Comparison of ENCODE assay signal across 16 cellular contexts in genomic region chr2:233058717-233059546, GRCh38. TPM values are rescaled to one million over a fixed set of nuclear protein-coding genes. Genes with fewer than 3 reads are reported as not detected.
DNase-seq lines count a peak whose midpoint lies in the region; ATAC-seq, FAIRE-seq and TF ChIP-seq lines count a peak whose summit lies in the region.
"Had no signal": no experiment of that assay in that cellular context is flagged by ENCODE, and none has a peak within 500 bp of the region (broad histone marks: within the 10 kb centered on the region; RNA-seq: fewer than 3 reads in every experiment).

No MANE protein-coding gene starts in this region.

- no peak for TF ChIP-seq CTCF in GM12878 (IDR thresholded peaks at IDR 0.05 in 2 of 3, conservative IDR thresholded peaks at IDR 0.05 in 1 of 3; ENCODE audit: control insufficient read depth in 2 of 3, extremely low read depth in 1 of 3, insufficient read depth in 1 of 3, low read depth in 3 of 3, low read length in 3 of 3)

- BruUV-seq in GM12878 (replicated peaks; lab: Mats Ljungman, UMichigan): no TSS peak

- TF ChIP-seq EP300 in GM12878 (IDR thresholded peaks at IDR 0.05; ENCODE audit: borderline replicate concordance in 1 of 2, control insufficient read depth in 1 of 2, low read depth in 2 of 2, low read length in 2 of 2): no peak

- DNase-seq in stimulated activated naive CD8-positive, alpha-beta T cell treated with anti-CD3 and anti-CD28 coated beads, Interleukin-15, Interleukin-2, amounts not matched to agents 100 U/mL and 50 U/mL, for 24 hours: no peak
- DNase-seq in GM12878 (ENCODE audit: low read depth, low spot score) (no peak), NCI-H1092 treated with DMSO at 0.1 percent for 48 hours (lab: John Stamatoyannopoulos, UW) (no peak), NOMO-1 treated with DMSO at 0.1 percent for 48 hours (lab: John Stamatoyannopoulos, UW; ENCODE audit: unreplicated experiment) (no peak), cerebellar nuclear complex (lab: John Stamatoyannopoulos, UW) (no peak), HK-2 (ENCODE audit: unreplicated experiment) (no peak)
- DNase-seq in naive thymus-derived CD8-positive, alpha-beta T cell: no peak
- DNase-seq: foreskin fibroblast, left colon, NCI-H2107, trophoblast cell had no signal

- no peaks in the 10 kb centered on the region for H3K9me3 Mint-ChIP-seq in stimulated activated naive CD8-positive, alpha-beta T cell treated with anti-CD3 and anti-CD28 coated beads, Interleukin-15, Interleukin-2, amounts not matched to agents 100 ng/mL and 50 ng/mL, for 24 hours
- no peaks in the 10 kb centered on the region for H3K9me3 Mint-ChIP-seq in naive thymus-derived CD8-positive, alpha-beta T cell

- H3K9me3 ChIP-seq in GM12878 (replicated peaks; ENCODE audit: control insufficient read depth, insufficient read depth, low read length): no peaks in the 10 kb centered on the region

- WGBS in GM12878 (ENCODE audit: insufficient coverage, insufficient replicate concordance, low lambda C conversion rate, missing lambda C conversion rate): 86% methylated on average over 24 of the region's 24 CpGs

- POLR2A ChIA-PET in GM12878 (lab: Charles Lee): interaction anchor here (3.1 to 9.6 kb wide), 3 partner anchors 12 to 43 kb away, joined by 23 to 271 read pairs (median 70); no protein-coding TSS in a partner anchor
- POLR2A ChIA-PET in naive thymus-derived CD8-positive, alpha-beta T cell (lab: Charles Lee): interaction anchor here (3.5 to 5.7 kb wide), 2 partner anchors 21 to 42 kb away, joined by 40 to 175 read pairs; no protein-coding TSS in a partner anchor

- CTCF ChIA-PET in GM12878 (lab: Yijun Ruan, JAX): interaction anchor here (0.5 to 6.2 kb wide), 15 partner anchors 12 to 452 kb away, joined by 3 to 68 read pairs (median 6); no protein-coding TSS in a partner anchor

- no peaks in the 10 kb centered on the region for H3K27me3 Mint-ChIP-seq in stimulated activated naive CD8-positive, alpha-beta T cell treated with anti-CD3 and anti-CD28 coated beads, Interleukin-15, Interleukin-2, amounts not matched to agents 100 ng/mL and 50 ng/mL, for 24 hours
- no peaks in the 10 kb centered on the region for H3K27me3 Mint-ChIP-seq in naive thymus-derived CD8-positive, alpha-beta T cell

- H3K4me1 Mint-ChIP-seq in stimulated activated naive CD8-positive, alpha-beta T cell treated with anti-CD3 and anti-CD28 coated beads, Interleukin-15, Interleukin-2, amounts not matched to agents 100 ng/mL and 50 ng/mL, for 24 hours (ENCODE audit: low read depth): peaks cover 43% of the 10 kb centered on the region
- H3K4me1 Mint-ChIP-seq in naive thymus-derived CD8-positive, alpha-beta T cell: peaks cover 31 to 45% (median 42%) of the 10 kb centered on the region in 4 donors

- no peak overlapping the region for H2AFZ ChIP-seq in GM12878 (ENCODE audit: control insufficient read depth, low read depth, low read length)

- TF ChIP-seq POLR2A in GM12878 (IDR thresholded peaks at IDR 0.05; ENCODE audit: low read depth, low read length): no peak

- TF ChIP-seq RAD21 in GM12878 (IDR thresholded peaks at IDR 0.05; ENCODE audit: insufficient read depth, low read depth, low read length): no peak

- H3K4me1 ChIP-seq in GM12878 (ENCODE audit: control insufficient read depth, insufficient read depth, low read length): peaks cover 24% of the 10 kb centered on the region

- H3K27me3 ChIP-seq in GM12878 (replicated peaks in 1 of 2; ENCODE audit: control insufficient read depth in 2 of 2, insufficient read depth in 2 of 2, low read length in 1 of 2): no peaks in the 10 kb centered on the region

- in situ Hi-C loops in GM12878 (cut with MboI): no loop called here

- RAD21 ChIA-PET in GM12878 (lab: Charles Lee; ENCODE audit: unreplicated experiment): interaction anchor here (1.3 to 13.5 kb wide), 6 partner anchors 22 to 299 kb away, joined by 4 to 361 read pairs (median 22); partner anchors contain the start of gene ATG16L1

- no peak for FAIRE-seq in GM12878 (lab: Jason Lieb, UNC)
- FAIRE-seq: colon, H54 had no signal

- peak overlapping the region; percentile 93 for H3K27ac ChIP-seq in GM12878 (ENCODE audit: control insufficient read depth, insufficient read depth)

- H3K9ac ChIP-seq in GM12878 (ENCODE audit: control insufficient read depth, insufficient read depth, low read length): peak overlapping the region; percentile 91

- H3K79me2 ChIP-seq in GM12878 (ENCODE audit: control insufficient read depth, insufficient read depth, low read length): peaks cover 46% of the 10 kb centered on the region

- no peak for ATAC-seq in stimulated activated naive CD8-positive, alpha-beta T cell treated with anti-CD3 and anti-CD28 coated beads, Interleukin-15, Interleukin-2, amounts not matched to agents 100 U/mL and 50 U/mL, for 24 hours
- ATAC-seq in GM12878: no peak
- ATAC-seq in naive thymus-derived CD8-positive, alpha-beta T cell: no peak

- no peaks in the 10 kb centered on the region for H4K20me1 ChIP-seq in GM12878 (ENCODE audit: control insufficient read depth, insufficient read depth)

- peak overlapping the region; percentile 98 for H3K4me2 ChIP-seq in GM12878 (ENCODE audit: control insufficient read depth, insufficient read depth)

- H3K4me3 Mint-ChIP-seq in stimulated activated naive CD8-positive, alpha-beta T cell treated with anti-CD3 and anti-CD28 coated beads, Interleukin-15, Interleukin-2, amounts not matched to agents 100 ng/mL and 50 ng/mL, for 24 hours: peak overlapping the region; percentile 27
- peak overlapping the region in 9 of 10 donors; percentile 52 to 98 (median 74) for H3K4me3 Mint-ChIP-seq in naive thymus-derived CD8-positive, alpha-beta T cell

- H3K4me3 ChIP-seq in GM12878: no peak overlapping the region

- no peaks in the 10 kb centered on the region for H3K36me3 Mint-ChIP-seq in stimulated activated naive CD8-positive, alpha-beta T cell treated with anti-CD3 and anti-CD28 coated beads, Interleukin-15, Interleukin-2, amounts not matched to agents 100 ng/mL and 50 ng/mL, for 24 hours (ENCODE audit: low read depth)
- peaks cover 0 to 2% (median 0%) of the 10 kb centered on the region in 3 donors for H3K36me3 Mint-ChIP-seq in naive thymus-derived CD8-positive, alpha-beta T cell

- H3K27ac Mint-ChIP-seq in stimulated activated naive CD8-positive, alpha-beta T cell treated with anti-CD3 and anti-CD28 coated beads, Interleukin-15, Interleukin-2, amounts not matched to agents 100 ng/mL and 50 ng/mL, for 24 hours: peak overlapping the region; percentile 80
- peak overlapping the region; percentile 80 to 98 (median 94) for H3K27ac Mint-ChIP-seq in naive thymus-derived CD8-positive, alpha-beta T cell
- H3K27ac Mint-ChIP-seq: progenitor cell of endocrine pancreas had no signal

- SMC1A ChIA-PET in GM12878 (lab: Charles Lee; ENCODE audit: uncharacterized antibody, unreplicated experiment): interaction anchor here (1.0 to 13.6 kb wide), 7 partner anchors 10 to 250 kb away, joined by 3 to 351 read pairs (median 5); no protein-coding TSS in a partner anchor

- intact Hi-C loops in GM12878 (cut with micrococcal nuclease; ENCODE audit: unreplicated experiment): no loop called here

- H3K36me3 ChIP-seq in GM12878 (ENCODE audit: control insufficient read depth in 2 of 2, insufficient read depth in 2 of 2, low read length in 1 of 2): no peaks in the 10 kb centered on the region; a peak in 1 of 4 replicates

RNA-seq across cellular contexts. Expression of gene INPP5D, which starts 1.2 kb away (rescaled TPM):
- 345 and 366 TPM in 2 replicates for total RNA-seq in GM12878 (2013; cell fraction: nucleolus; rRNA removed)
- total RNA-seq in GM12878 (2014; rRNA removed) (66.2 and 89.5 TPM in 2 replicates), GM12878 (2014; rRNA removed; fragmentation: Illumina TruSeq; extraction: Trizol) (64.9 and 74.6 TPM in 2 replicates), GM12878 (2021) (126 and 139 TPM in 2 replicates)
- polyA plus RNA-seq in GM12878 (2011; ENCODE audit: low read depth): 51.0 TPM
- polyA plus RNA-seq in GM12878 (2011; rRNA removed) (24.3 and 43.0 TPM in 2 replicates), GM12878 (2014; fragmentation: Illumina TruSeq; extraction: Trizol) (78.1 and 101 TPM in 2 replicates), GM12878 (2014; fragmentation: Nextera tagmentation; extraction: Ambion mirVana) (10 to 100 TPM; 11.8 to 19.4 TPM), GM12878 (2014; rRNA removed) (88.1 and 102 TPM in 2 replicates), GM12878 (2016; fragmentation: Nextera tagmentation; extraction: Ambion mirVana) (100 to 1,000 TPM; 101 to 104 TPM)
- 39.4 and 45.6 TPM in 2 replicates for polyA plus RNA-seq in GM12878 (2011; cell fraction: cytosol; rRNA removed)
- polyA plus RNA-seq in GM12878 (2011; cell fraction: nucleus; rRNA removed): 143 and 184 TPM in 2 replicates
- polyA plus RNA-seq in GM12878 (2012): 79.5 and 83.6 TPM in 2 replicates
- 142 and 157 TPM in 2 replicates for polyA minus RNA-seq in GM12878 (2011; rRNA and poly(A)+ RNA removed)
- 40.2 and 55.8 TPM in 2 replicates for polyA minus RNA-seq in GM12878 (2011; cell fraction: cytosol; rRNA and poly(A)+ RNA removed)
- 114 and 175 TPM in 2 replicates for polyA minus RNA-seq in GM12878 (2011; cell fraction: nucleus; rRNA and poly(A)+ RNA removed)
- total RNA-seq in naive thymus-derived CD8-positive, alpha-beta T cell: 100 to 1,000 TPM; 123 to 124 TPM
- polyA plus RNA-seq in naive thymus-derived CD8-positive, alpha-beta T cell: 10 to 100 TPM; 36.4 to 88.3 (median 44.7) TPM

RNA-seq across cellular contexts. Expression of gene NEU2, which starts 26.5 kb away (rescaled TPM):
- not detected in 2 replicates for total RNA-seq in GM12878 (2013; cell fraction: nucleolus; rRNA removed)
- not detected in 2 replicates for total RNA-seq in GM12878 (2014; rRNA removed)
- total RNA-seq in GM12878 (2014; rRNA removed; fragmentation: Illumina TruSeq; extraction: Trizol): not detected in 2 replicates
- not detected in 2 replicates for total RNA-seq in GM12878 (2021)
- not detected for polyA plus RNA-seq in GM12878 (2011; ENCODE audit: low read depth)
- polyA plus RNA-seq in GM12878 (2011; rRNA removed): not detected in 2 replicates
- polyA plus RNA-seq in GM12878 (2011; cell fraction: cytosol; rRNA removed): not detected in 2 replicates
- not detected in 2 replicates for polyA plus RNA-seq in GM12878 (2011; cell fraction: nucleus; rRNA removed)
- not detected in 2 replicates for polyA plus RNA-seq in GM12878 (2012)
- polyA plus RNA-seq in GM12878 (2014; fragmentation: Illumina TruSeq; extraction: Trizol): not detected in 2 replicates
- not detected for polyA plus RNA-seq in GM12878 (2014; fragmentation: Nextera tagmentation; extraction: Ambion mirVana)
- not detected in 2 replicates for polyA plus RNA-seq in GM12878 (2014; rRNA removed)
- polyA plus RNA-seq in GM12878 (2016; fragmentation: Nextera tagmentation; extraction: Ambion mirVana): not detected
- polyA minus RNA-seq in GM12878 (2011; rRNA and poly(A)+ RNA removed): not detected in 2 replicates
- not detected in 2 replicates for polyA minus RNA-seq in GM12878 (2011; cell fraction: cytosol; rRNA and poly(A)+ RNA removed)
- not detected in 2 replicates for polyA minus RNA-seq in GM12878 (2011; cell fraction: nucleus; rRNA and poly(A)+ RNA removed)
- not detected for total RNA-seq in naive thymus-derived CD8-positive, alpha-beta T cell
- not detected for polyA plus RNA-seq in naive thymus-derived CD8-positive, alpha-beta T cell
- total RNA-seq: left colon, progenitor cell of endocrine pancreas had no signal
- polyA plus RNA-seq: BJ had no signal

RNA-seq across cellular contexts. Expression of gene NGEF, which starts 45.9 kb away (rescaled TPM):
- 0.47 and 1.4 TPM in 2 replicates for total RNA-seq in GM12878 (2013; cell fraction: nucleolus; rRNA removed)
- not detected in 2 replicates for total RNA-seq in GM12878 (2014; rRNA removed)
- total RNA-seq in GM12878 (2014; rRNA removed; fragmentation: Illumina TruSeq; extraction: Trizol): not detected in 2 replicates
- not detected in 2 replicates for total RNA-seq in GM12878 (2021)
- polyA plus RNA-seq in GM12878 (2011; ENCODE audit: low read depth): not detected
- polyA plus RNA-seq in GM12878 (2011; rRNA removed): 0.12 TPM in 2 replicates
- polyA plus RNA-seq in GM12878 (2011; cell fraction: cytosol; rRNA removed): 0.12 and 0.15 TPM in 2 replicates
- polyA plus RNA-seq in GM12878 (2011; cell fraction: nucleus; rRNA removed): 0.27 and 0.83 TPM in 2 replicates
- 0.25 TPM in 1 of 2 replicates, not detected in the other for polyA plus RNA-seq in GM12878 (2012)
- not detected in 2 replicates for polyA plus RNA-seq in GM12878 (2014; fragmentation: Illumina TruSeq; extraction: Trizol)
- polyA plus RNA-seq in GM12878 (2014; fragmentation: Nextera tagmentation; extraction: Ambion mirVana): not detected
- polyA plus RNA-seq in GM12878 (2014; rRNA removed): not detected in 2 replicates
- polyA plus RNA-seq in GM12878 (2016; fragmentation: Nextera tagmentation; extraction: Ambion mirVana): not detected
- 0.10 and 1.7 TPM in 2 replicates for polyA minus RNA-seq in GM12878 (2011; rRNA and poly(A)+ RNA removed)
- polyA minus RNA-seq in GM12878 (2011; cell fraction: cytosol; rRNA and poly(A)+ RNA removed): not detected in 2 replicates
- polyA minus RNA-seq in GM12878 (2011; cell fraction: nucleus; rRNA and poly(A)+ RNA removed): not detected in 2 replicates
- total RNA-seq in naive thymus-derived CD8-positive, alpha-beta T cell: not detected
- polyA plus RNA-seq in naive thymus-derived CD8-positive, alpha-beta T cell: not detected
